In genomic region chr6:28161410-28162079, GRCh38 we compare ENCODE assay signal across 8 cellular contexts. TPM values are rescaled to one million over a fixed set of nuclear protein-coding genes. Genes with fewer than 3 reads are reported as not detected.
DNase-seq lines count a peak whose midpoint lies in the region; ATAC-seq and TF ChIP-seq lines count a peak whose summit lies in the region.

No MANE protein-coding gene starts in this region.

- peaks cover 15% of the 10 kb centered on the region for H3K4me1 Mint-ChIP-seq in activated CD8-positive, alpha-beta T cell treated with anti-CD3 and anti-CD28 coated beads for 36 hours (ENCODE audit: low read depth)
- peaks cover 10% of the 10 kb centered on the region for H3K4me1 Mint-ChIP-seq in memory B cell

- H3K27me3 Mint-ChIP-seq in activated CD8-positive, alpha-beta T cell treated with anti-CD3 and anti-CD28 coated beads for 36 hours = no peaks in the 10 kb centered on the region
- H3K27me3 Mint-ChIP-seq in memory B cell = no peaks in the 10 kb centered on the region

- peaks cover 44% of the 10 kb centered on the region for H3K36me3 Mint-ChIP-seq in activated CD8-positive, alpha-beta T cell treated with anti-CD3 and anti-CD28 coated beads for 36 hours (ENCODE audit: low read depth)
- H3K36me3 Mint-ChIP-seq in memory B cell = peaks cover 32% of the 10 kb centered on the region

- ATAC-seq in GM18502 (IDR thresholded peaks at IDR 0.05; ENCODE audit: poor library complexity, unreplicated experiment) = peak; percentile 99
- ATAC-seq in HG02938 (IDR thresholded peaks at IDR 0.05; ENCODE audit: unreplicated experiment) = peak; percentile 75
- ATAC-seq in activated CD8-positive, alpha-beta T cell treated with anti-CD3 and anti-CD28 coated beads for 36 hours = peak; percentile 99
- peak; percentile 98 for ATAC-seq in memory B cell (ENCODE audit: low read depth)

- CTCF ChIA-PET in activated CD8-positive, alpha-beta T cell treated with anti-CD3 and anti-CD28 coated beads for 36 hours (lab: Charles Lee) = interaction anchor here (0.6 to 1.1 kb wide), 3 partner anchors 10 to 195 kb away, joined by 3 read pairs; no protein-coding TSS in a partner anchor

- H3K27ac Mint-ChIP-seq in activated CD8-positive, alpha-beta T cell treated with anti-CD3 and anti-CD28 coated beads for 36 hours = peak overlapping the region; percentile 39
- H3K27ac Mint-ChIP-seq in memory B cell = peak overlapping the region; percentile 24

- peaks cover 7% of the 10 kb centered on the region for H3K9me3 Mint-ChIP-seq in activated CD8-positive, alpha-beta T cell treated with anti-CD3 and anti-CD28 coated beads for 36 hours
- peaks cover 13% of the 10 kb centered on the region for H3K9me3 Mint-ChIP-seq in memory B cell

- no peak for TF ChIP-seq CTCF in activated CD8-positive, alpha-beta T cell treated with anti-CD3 and anti-CD28 coated beads for 36 hours (IDR thresholded peaks at IDR 0.05)

- H3K4me3 Mint-ChIP-seq in activated CD8-positive, alpha-beta T cell treated with anti-CD3 and anti-CD28 coated beads for 36 hours = peak overlapping the region; percentile 77
- peak overlapping the region; percentile 82 for H3K4me3 Mint-ChIP-seq in memory B cell

- DNase-seq in NCI-H526 treated with DMSO at 0.1 percent for 48 hours (lab: John Stamatoyannopoulos, UW) = peak; percentile 64
- peak; percentile 88 for DNase-seq in activated CD8-positive, alpha-beta T cell treated with anti-CD3 and anti-CD28 coated beads for 36 hours
- peak; percentile 67 for DNase-seq in effector CD8-positive, alpha-beta T cell (lab: John Stamatoyannopoulos, UW)
- peak; percentile 78 to 80 for DNase-seq in memory B cell (ENCODE audit: low spot score in 2 of 2)
- peak; percentile 67 for DNase-seq in stimulated activated CD8-positive, alpha-beta memory T cell treated with anti-CD3 and anti-CD28 coated beads, Interleukin-12 subunit alpha, Interleukin-12 subunit beta, amount 100 ng/mL, for 24 hours (ENCODE audit: extremely low read depth)
- no peak for DNase-seq in NCI-H510A treated with DMSO at 0.1 percent for 48 hours (lab: John Stamatoyannopoulos, UW)

- POLR2A ChIA-PET in activated CD8-positive, alpha-beta T cell treated with anti-CD3 and anti-CD28 coated beads for 36 hours (lab: Charles Lee) = interaction anchor here (0.7 to 1.5 kb wide), 4 partner anchors 9 to 25 kb away, joined by 3 read pairs; partner anchors contain the start of gene ZKSCAN8

- intact Hi-C loops in activated CD8-positive, alpha-beta T cell treated with anti-CD3 and anti-CD28 coated beads for 36 hours (cut with micrococcal nuclease) = no loop called here

RNA-seq across cellular contexts. Expression of gene ZKSCAN8, which starts 19.9 kb away (rescaled TPM):
- total RNA-seq in activated CD8-positive, alpha-beta T cell treated with anti-CD3 and anti-CD28 coated beads for 36 hours = 10 to 100 TPM; 18.9 to 20.3 TPM

RNA-seq across cellular contexts. Expression of gene ZSCAN16, which starts 37.1 kb away (rescaled TPM):
- total RNA-seq in activated CD8-positive, alpha-beta T cell treated with anti-CD3 and anti-CD28 coated beads for 36 hours = 1 to 10 TPM; 2.0 to 2.3 TPM
